ENCODE assay signal across 1 cellular context in genomic region chr3:50322386-50323091, GRCh38.
TF ChIP-seq lines count a peak whose summit lies in the region.

Gene HYAL2, minus strand, starts transcription at chr3:50322745. Its CDS starts 2,256 bp downstream, at chr3:50320489.

TF ChIP-seq in GM12878, 131 proteins besides CTCF, POLR2A, EP300 and RAD21:
- TF ChIP-seq, protein P1, sequence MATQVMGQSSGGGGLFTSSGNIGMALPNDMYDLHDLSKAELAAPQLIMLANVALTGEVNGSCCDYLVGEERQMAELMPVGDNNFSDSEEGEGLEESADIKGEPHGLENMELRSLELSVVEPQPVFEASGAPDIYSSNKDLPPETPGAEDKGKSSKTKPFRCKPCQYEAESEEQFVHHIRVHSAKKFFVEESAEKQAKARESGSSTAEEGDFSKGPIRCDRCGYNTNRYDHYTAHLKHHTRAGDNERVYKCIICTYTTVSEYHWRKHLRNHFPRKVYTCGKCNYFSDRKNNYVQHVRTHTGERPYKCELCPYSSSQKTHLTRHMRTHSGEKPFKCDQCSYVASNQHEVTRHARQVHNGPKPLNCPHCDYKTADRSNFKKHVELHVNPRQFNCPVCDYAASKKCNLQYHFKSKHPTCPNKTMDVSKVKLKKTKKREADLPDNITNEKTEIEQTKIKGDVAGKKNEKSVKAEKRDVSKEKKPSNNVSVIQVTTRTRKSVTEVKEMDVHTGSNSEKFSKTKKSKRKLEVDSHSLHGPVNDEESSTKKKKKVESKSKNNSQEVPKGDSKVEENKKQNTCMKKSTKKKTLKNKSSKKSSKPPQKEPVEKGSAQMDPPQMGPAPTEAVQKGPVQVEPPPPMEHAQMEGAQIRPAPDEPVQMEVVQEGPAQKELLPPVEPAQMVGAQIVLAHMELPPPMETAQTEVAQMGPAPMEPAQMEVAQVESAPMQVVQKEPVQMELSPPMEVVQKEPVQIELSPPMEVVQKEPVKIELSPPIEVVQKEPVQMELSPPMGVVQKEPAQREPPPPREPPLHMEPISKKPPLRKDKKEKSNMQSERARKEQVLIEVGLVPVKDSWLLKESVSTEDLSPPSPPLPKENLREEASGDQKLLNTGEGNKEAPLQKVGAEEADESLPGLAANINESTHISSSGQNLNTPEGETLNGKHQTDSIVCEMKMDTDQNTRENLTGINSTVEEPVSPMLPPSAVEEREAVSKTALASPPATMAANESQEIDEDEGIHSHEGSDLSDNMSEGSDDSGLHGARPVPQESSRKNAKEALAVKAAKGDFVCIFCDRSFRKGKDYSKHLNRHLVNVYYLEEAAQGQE (IDR thresholded peaks at IDR 0.05; ENCODE audit: low read depth, low read length) = no peak
- TF ChIP-seq, protein P2, sequence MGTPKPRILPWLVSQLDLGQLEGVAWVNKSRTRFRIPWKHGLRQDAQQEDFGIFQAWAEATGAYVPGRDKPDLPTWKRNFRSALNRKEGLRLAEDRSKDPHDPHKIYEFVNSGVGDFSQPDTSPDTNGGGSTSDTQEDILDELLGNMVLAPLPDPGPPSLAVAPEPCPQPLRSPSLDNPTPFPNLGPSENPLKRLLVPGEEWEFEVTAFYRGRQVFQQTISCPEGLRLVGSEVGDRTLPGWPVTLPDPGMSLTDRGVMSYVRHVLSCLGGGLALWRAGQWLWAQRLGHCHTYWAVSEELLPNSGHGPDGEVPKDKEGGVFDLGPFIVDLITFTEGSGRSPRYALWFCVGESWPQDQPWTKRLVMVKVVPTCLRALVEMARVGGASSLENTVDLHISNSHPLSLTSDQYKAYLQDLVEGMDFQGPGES (IDR thresholded peaks at IDR 0.05) = no peak
- TF ChIP-seq CREM (IDR thresholded peaks at IDR 0.05; ENCODE audit: low read depth) = no peak
- no peak for TF ChIP-seq SREBF1 (IDR thresholded peaks at IDR 0.05; ENCODE audit: low read length)
- no peak for TF ChIP-seq MTA3 (IDR thresholded peaks at IDR 0.05; ENCODE audit: borderline replicate concordance, low read length)
- no peak for TF ChIP-seq STAT1 (conservative IDR thresholded peaks at IDR 0.05)
- no peak for TF ChIP-seq RBBP5 (conservative IDR thresholded peaks at IDR 0.05)
- no peak for TF ChIP-seq WRNIP1 (IDR thresholded peaks at IDR 0.05; ENCODE audit: borderline replicate concordance, low read depth, low read length)
